14 cellular contexts compared by ENCODE assay signal in the genomic region with DNA sequence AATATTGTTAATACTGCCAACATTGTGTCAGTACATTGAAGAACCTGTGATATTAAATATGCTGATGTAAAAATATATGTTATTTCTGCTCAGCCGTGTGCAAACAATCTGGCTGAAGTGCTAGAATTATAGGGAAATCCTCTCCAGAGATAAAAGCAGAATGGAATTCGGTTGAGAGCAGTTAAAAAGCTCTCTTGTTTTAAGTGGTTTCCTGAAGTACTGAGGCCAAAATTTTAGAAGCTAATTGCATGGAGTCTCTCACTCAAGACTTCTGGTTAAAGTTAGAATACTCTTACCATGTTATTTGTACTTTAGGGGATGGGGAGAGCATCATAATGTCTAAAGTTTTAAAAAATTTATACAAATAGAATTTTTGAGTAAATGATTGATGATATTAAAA.
"Had no signal": no experiment of that assay in that cellular context is flagged by ENCODE, and none has a peak within 500 bp of the region (broad histone marks: within the 10 kb centered on the region; RNA-seq: fewer than 3 reads in every experiment).

No MANE protein-coding gene starts in this region.

- H3K27me3 ChIP-seq: upper lobe of left lung had no signal

- H3K27ac ChIP-seq: upper lobe of left lung had no signal

- H3K36me3 ChIP-seq: upper lobe of left lung had no signal

- H3K36me3 Mint-ChIP-seq: activated naive CD4-positive, alpha-beta T cell treated with anti-CD3 and anti-CD28 coated beads, Interleukin-2, amount 50 U/mL, for 24 hours; natural killer cell treated with Interleukin-12 subunit alpha and Interleukin-12 subunit beta and Interleukin-15 and Interleukin-18, amount 100 ng/mL, for 72 hours had no signal

- DNase-seq: activated CD4-positive, alpha-beta T cell treated with anti-CD3 and anti-CD28 coated beads, Interleukin-2, amount 50 U/mL, for 4 hours; activated effector memory CD4-positive, alpha-beta T cell treated with Interleukin-2 at 50 U/mL for 16 hours; activated T-cell treated with anti-CD3 and anti-CD28 coated beads, Interleukin-2, amount 50 U/mL, for 24 hours; glutamatergic neuron; left cardiac atrium; mammary epithelial cell; stimulated activated CD4-positive, alpha-beta T cell treated with anti-CD3 and anti-CD28 coated beads, Interleukin-2, amount 100 ng/mL, for 48 hours; upper lobe of left lung had no signal

- H3K27me3 Mint-ChIP-seq: activated naive CD4-positive, alpha-beta T cell treated with anti-CD3 and anti-CD28 coated beads, Interleukin-2, amount 50 U/mL, for 24 hours; activated T-cell treated with anti-CD3 and anti-CD28 coated beads, Interleukin-2, amount 50 U/mL, for 24 hours; natural killer cell treated with Interleukin-12 subunit alpha and Interleukin-12 subunit beta and Interleukin-15 and Interleukin-18, amount 100 ng/mL, for 72 hours; stimulated activated naive CD8-positive, alpha-beta T cell treated with anti-CD3 and anti-CD28 coated beads, Interleukin-15, Interleukin-2, amounts not matched to agents 100 ng/mL and 50 ng/mL, for 24 hours had no signal

- H3K4me3 ChIP-seq: upper lobe of left lung had no signal

- H3K27ac Mint-ChIP-seq: activated naive CD4-positive, alpha-beta T cell treated with anti-CD3 and anti-CD28 coated beads, Interleukin-2, amount 50 U/mL, for 24 hours; activated T-cell treated with anti-CD3 and anti-CD28 coated beads, Interleukin-2, amount 50 U/mL, for 24 hours; natural killer cell treated with Interleukin-12 subunit alpha and Interleukin-12 subunit beta and Interleukin-15 and Interleukin-18, amount 100 ng/mL, for 72 hours; stimulated activated naive CD8-positive, alpha-beta T cell treated with anti-CD3 and anti-CD28 coated beads, Interleukin-15, Interleukin-2, amounts not matched to agents 100 ng/mL and 50 ng/mL, for 24 hours; T-helper 2 cell treated with Interferon-gamma antibody and Interleukin-4, amounts not matched to agents 5 μg/mL and 100 μg/mL, for 36 hours had no signal

- H3K4me1 Mint-ChIP-seq: activated naive CD4-positive, alpha-beta T cell treated with anti-CD3 and anti-CD28 coated beads, Interleukin-2, amount 50 U/mL, for 24 hours had no signal

- H3K4me3 Mint-ChIP-seq: activated naive CD4-positive, alpha-beta T cell treated with anti-CD3 and anti-CD28 coated beads, Interleukin-2, amount 50 U/mL, for 24 hours; activated T-cell treated with anti-CD3 and anti-CD28 coated beads, Interleukin-2, amount 50 U/mL, for 24 hours; natural killer cell treated with Interleukin-12 subunit alpha and Interleukin-12 subunit beta and Interleukin-15 and Interleukin-18, amount 100 ng/mL, for 72 hours; stimulated activated naive CD8-positive, alpha-beta T cell treated with anti-CD3 and anti-CD28 coated beads, Interleukin-15, Interleukin-2, amounts not matched to agents 100 ng/mL and 50 ng/mL, for 24 hours; T-helper 2 cell treated with Interferon-gamma antibody and Interleukin-4, amounts not matched to agents 5 μg/mL and 100 μg/mL, for 36 hours had no signal

- ATAC-seq: activated CD4-positive, CD25-positive, alpha-beta regulatory T cell treated with anti-CD3 and anti-CD28 coated beads, Interleukin-2, amount 50 U/mL, for 24 hours; esophagus mucosa; left cardiac atrium; natural killer cell treated with Interleukin-12 subunit alpha and Interleukin-12 subunit beta and Interleukin-15 and Interleukin-18, amount 100 ng/mL, for 72 hours had no signal

- H3K9me3 ChIP-seq: upper lobe of left lung had no signal
